ENCODE assay signal across 9 cellular contexts in the genomic region with DNA sequence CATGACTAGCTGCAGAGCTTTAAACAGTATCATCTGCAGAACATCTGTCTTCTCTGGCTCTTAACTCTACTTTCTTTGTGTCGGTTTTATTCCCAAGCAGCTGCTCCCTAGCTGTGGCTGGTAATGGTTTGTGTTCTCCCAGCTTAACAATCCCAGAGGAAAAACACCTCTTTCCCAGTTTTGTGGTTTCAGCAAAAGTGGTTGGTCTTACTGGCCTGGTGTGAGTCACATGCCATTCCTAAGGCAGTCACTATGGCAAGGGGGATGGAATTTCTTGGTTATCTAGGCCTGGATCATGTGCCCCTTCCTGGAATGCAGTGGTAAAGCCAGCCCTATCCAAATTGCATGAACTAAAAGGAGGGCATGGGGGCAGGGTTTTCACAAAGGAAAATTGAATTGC. TPM values are rescaled to one million over a fixed set of nuclear protein-coding genes. Genes with fewer than 3 reads are reported as not detected.
DNase-seq lines count a peak whose midpoint lies in the region; ATAC-seq and TF ChIP-seq lines count a peak whose summit lies in the region.
"Had no signal": no experiment of that assay in that cellular context is flagged by ENCODE, and none has a peak within 500 bp of the region (broad histone marks: within the 10 kb centered on the region; RNA-seq: fewer than 3 reads in every experiment).

No MANE protein-coding gene starts in this region.

- H3K9ac ChIP-seq in iPS-20b (ENCODE audit: low read depth, low read length), result peak overlapping the region; percentile 30; the same call in 1 of the 2 replicates

- intact Hi-C loops in MCF 10A (cut with micrococcal nuclease), result loop anchor here (2.0 to 5.0 kb wide), 2 partner anchors 49 to 103 kb away; no protein-coding TSS in a partner anchor
- intact Hi-C loops in upper lobe of right lung (cut with DNase I), result no loop called here

- H3K27me3 ChIP-seq in iPS-20b (ENCODE audit: insufficient read depth, low read length) (no peaks in the 10 kb centered on the region), upper lobe of right lung (no peaks in the 10 kb centered on the region)

- no peaks in the 10 kb centered on the region for H3K27me3 Mint-ChIP-seq in MCF 10A (ENCODE audit: insufficient read depth, unreplicated experiment)
- H3K27me3 Mint-ChIP-seq: activated CD4-positive, alpha-beta memory T cell treated with anti-CD3 and anti-CD28 coated beads for 36 hours had no signal

- H3K27ac ChIP-seq in iPS-20b (ENCODE audit: low read length), result peak overlapping the region; percentile 32
- H3K27ac ChIP-seq in upper lobe of right lung, result no peak overlapping the region

- ATAC-seq in upper lobe of right lung, result peak; percentile 87

- peak overlapping the region; percentile 38 for H3K4me3 Mint-ChIP-seq in MCF 10A (ENCODE audit: unreplicated experiment)
- H3K4me3 Mint-ChIP-seq: activated CD4-positive, alpha-beta memory T cell treated with anti-CD3 and anti-CD28 coated beads for 36 hours had no signal

- CTCF ChIA-PET in MCF 10A (lab: Yijun Ruan, JAX), result interaction anchor here (0.7 to 1.8 kb wide), 2 partner anchors 17 to 103 kb away, joined by 4 to 8 read pairs; no protein-coding TSS in a partner anchor

- peaks cover 34% of the 10 kb centered on the region for H3K36me3 ChIP-seq in iPS-20b (ENCODE audit: insufficient read depth, low read depth, low read length)
- peaks cover 22% of the 10 kb centered on the region for H3K36me3 ChIP-seq in upper lobe of right lung

- H3K4me1 Mint-ChIP-seq in MCF 10A (ENCODE audit: insufficient read depth, unreplicated experiment), result peaks cover 39% of the 10 kb centered on the region

- H3K4me3 ChIP-seq in iPS-20b (ENCODE audit: low read length) (no peak overlapping the region), upper lobe of right lung (no peak overlapping the region)

- peak; percentile 40 for DNase-seq in NCI-H2107 treated with DMSO at 0.1 percent for 48 hours (lab: John Stamatoyannopoulos, UW; ENCODE audit: unreplicated experiment)
- DNase-seq in NCI-H2107 (lab: John Stamatoyannopoulos, UW), result no peak
- DNase-seq in MCF 10A (ENCODE audit: unreplicated experiment), result peak; percentile 89
- no peak for DNase-seq in upper lobe of right lung
- DNase-seq in NCI-H187 treated with DMSO at 0.1 percent for 48 hours (lab: John Stamatoyannopoulos, UW), result no peak
- DNase-seq in NCI-H345 treated with DMSO at 0.1 percent for 48 hours (lab: John Stamatoyannopoulos, UW; ENCODE audit: unreplicated experiment), result no peak
- no peak for DNase-seq in HuH-7 (ENCODE audit: low spot score)
- DNase-seq: activated CD4-positive, alpha-beta memory T cell treated with anti-CD3 and anti-CD28 coated beads for 36 hours had no signal

- POLR2A ChIA-PET in MCF 10A (lab: Yijun Ruan, JAX), result interaction anchor here (0.6 to 3.2 kb wide), 16 partner anchors 8 to 107 kb away, joined by 3 to 27 read pairs (median 4); a partner anchor contains a TSS

- BruUV-seq in MCF 10A (replicated peaks; lab: Mats Ljungman, UMichigan), result no TSS peak

- no peaks in the 10 kb centered on the region for H3K9me3 Mint-ChIP-seq in MCF 10A (ENCODE audit: unreplicated experiment)
- H3K9me3 Mint-ChIP-seq: activated CD4-positive, alpha-beta memory T cell treated with anti-CD3 and anti-CD28 coated beads for 36 hours had no signal

- H3K4me1 ChIP-seq in iPS-20b (ENCODE audit: insufficient read depth, low read length) (peaks cover 7% of the 10 kb centered on the region; the same call in 1 of the 2 replicates), upper lobe of right lung (peaks cover 18% of the 10 kb centered on the region)

- no peak for TF ChIP-seq CTCF in MCF 10A (IDR thresholded peaks at IDR 0.05; ENCODE audit: unreplicated experiment)
- TF ChIP-seq CTCF in upper lobe of right lung (IDR thresholded peaks at IDR 0.05), result no peak

- H3K36me3 Mint-ChIP-seq in MCF 10A (ENCODE audit: insufficient read depth, unreplicated experiment), result peaks cover 37% of the 10 kb centered on the region

- H3K9me3 ChIP-seq in iPS-20b (ENCODE audit: insufficient read depth, low read depth, low read length), result no peaks in the 10 kb centered on the region
- no peaks in the 10 kb centered on the region for H3K9me3 ChIP-seq in upper lobe of right lung

- H3K27ac Mint-ChIP-seq in MCF 10A (ENCODE audit: low read depth, unreplicated experiment), result peak overlapping the region; percentile 52
- H3K27ac Mint-ChIP-seq: activated CD4-positive, alpha-beta memory T cell treated with anti-CD3 and anti-CD28 coated beads for 36 hours had no signal

RNA-seq across cellular contexts. Expression of a gene that starts 27.4 kb away (rescaled TPM):
- total RNA-seq in MCF 10A (2022) (0.16 TPM in 1 of 2 replicates, not detected in the other), upper lobe of right lung (10.3 TPM)

RNA-seq across cellular contexts. Expression of a gene that starts 44.3 kb away (rescaled TPM):
- 3.6 and 3.8 TPM in 2 replicates for total RNA-seq in MCF 10A (2022)
- total RNA-seq in upper lobe of right lung, result 87.9 TPM

RNA-seq across cellular contexts. Expression of a gene that starts 51.8 kb away (rescaled TPM):
- total RNA-seq in MCF 10A (2022) (2.6 and 3.3 TPM in 2 replicates), upper lobe of right lung (38.2 TPM)

Comparison
In these comparisons a context has a peak if more than half of its experiments do, and no peak if none do; other contexts are left out.
1. DNase-seq: peak in NCI-H2107 treated with DMSO at 0.1 percent for 48 hours (single experiment) and MCF 10A (single experiment); none in NCI-H2107 (single experiment), upper lobe of right lung (single experiment), NCI-H187 treated with DMSO at 0.1 percent for 48 hours (single experiment), NCI-H345 treated with DMSO at 0.1 percent for 48 hours (single experiment) and HuH-7 (single experiment).
2. RNA of a gene that starts 44.3 kb away (total RNA-seq): 87.9 TPM in upper lobe of right lung (single experiment); 3.6 to 3.8 TPM in MCF 10A; every median in the first group is over 10 times any median in the second.